ENCODE assay signal across 22 cellular contexts in the genomic region with DNA sequence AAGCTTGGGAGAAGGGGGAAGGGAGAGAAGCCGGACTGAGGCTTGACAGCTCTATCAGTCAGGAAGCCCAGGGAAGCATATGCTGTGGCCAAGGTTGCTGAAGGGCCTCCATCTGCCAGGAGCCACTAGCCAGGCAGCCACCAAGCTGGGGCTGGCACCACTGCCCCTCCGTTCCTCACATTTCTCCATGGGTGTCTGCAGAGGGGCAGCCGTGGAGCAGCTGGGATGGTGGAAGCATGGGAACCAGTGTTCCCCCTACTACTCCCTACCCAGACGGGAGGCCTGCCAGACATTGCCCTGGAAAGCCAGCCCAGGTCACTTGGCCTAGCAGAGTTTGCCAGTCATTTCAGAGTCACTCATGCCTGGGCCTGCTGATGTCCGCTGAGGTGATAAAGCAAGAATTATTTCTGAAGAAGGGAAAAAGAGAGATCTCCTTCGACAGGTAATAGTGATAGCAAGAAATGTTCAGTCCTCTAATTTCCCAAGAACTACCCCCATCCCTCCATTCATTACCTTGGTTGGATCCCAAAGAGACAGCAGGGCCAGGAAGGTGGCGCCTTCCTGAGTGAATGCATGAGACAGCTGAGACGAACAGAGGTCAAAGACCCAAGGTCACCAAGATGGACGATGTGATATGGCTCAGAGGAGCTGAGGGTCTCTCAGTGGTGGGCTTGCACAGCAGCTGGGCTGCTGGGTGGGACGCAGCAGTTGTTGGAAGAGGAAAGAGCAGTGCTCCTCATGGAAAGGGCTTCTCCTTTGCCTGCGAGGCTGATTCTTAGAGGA. TPM values are rescaled to one million over a fixed set of nuclear protein-coding genes. Genes with fewer than 3 reads are reported as not detected.
DNase-seq lines count a peak whose midpoint lies in the region; ATAC-seq, FAIRE-seq and TF ChIP-seq lines count a peak whose summit lies in the region.
"Had no signal": no experiment of that assay in that cellular context is flagged by ENCODE, and none has a peak within 500 bp of the region (broad histone marks: within the 10 kb centered on the region; RNA-seq: fewer than 3 reads in every experiment).

No MANE protein-coding gene starts in this region.

- CTCF ChIA-PET in activated CD8-positive, alpha-beta T cell treated with anti-CD3 and anti-CD28 coated beads, Interleukin-2, amount 10 ng/mL, durations not matched to agents 7 days and 5 days (lab: Charles Lee) = interaction anchor here (1.5 to 1.7 kb wide), 2 partner anchors 15 to 75 kb away, joined by 4 to 6 read pairs; no protein-coding TSS in a partner anchor
- CTCF ChIA-PET in activated CD8-positive, alpha-beta T cell treated with anti-CD3 and anti-CD28 coated beads for 36 hours (lab: Charles Lee) = interaction anchor here (1.4 kb wide), 1 partner anchor 9 kb away, joined by 3 read pairs; no protein-coding TSS in a partner anchor
- CTCF ChIA-PET in CD8-positive, alpha-beta T cell (lab: Charles Lee) = interaction anchor here (0.6 to 2.8 kb wide), 4 partner anchors 11 to 446 kb away, joined by 3 to 11 read pairs (median 8); no protein-coding TSS in a partner anchor
- CTCF ChIA-PET in naive thymus-derived CD4-positive, alpha-beta T cell (lab: Charles Lee) = interaction anchor here (1.1 to 2.4 kb wide), 2 partner anchors 12 to 18 kb away, joined by 6 to 22 read pairs; no protein-coding TSS in a partner anchor
- CTCF ChIA-PET in HEK293T (lab: Yijun Ruan, JAX) (no interaction called here), PC-9 (lab: Charles Lee) (no interaction called here)

- H3K79me2 ChIP-seq in PC-9 (ENCODE audit: low read depth) = no peaks in the 10 kb centered on the region

- BruUV-seq in PC-9 (replicated peaks; lab: Mats Ljungman, UMichigan) = no TSS peak

- H3K27me3 ChIP-seq in CD8-positive, alpha-beta T cell (ENCODE audit: insufficient read depth, low read length) = no peaks in the 10 kb centered on the region
- H3K27me3 ChIP-seq in naive thymus-derived CD4-positive, alpha-beta T cell (ENCODE audit: control insufficient read depth in 2 of 2, insufficient read depth in 2 of 2, low read length in 2 of 2) = no peaks in the 10 kb centered on the region
- no peaks in the 10 kb centered on the region for H3K27me3 ChIP-seq in PC-9 (ENCODE audit: insufficient read depth, low read depth)

- no peak overlapping the region for H3K4me3 ChIP-seq in CD8-positive, alpha-beta T cell (ENCODE audit: low read depth, low read length)
- H3K4me3 ChIP-seq in naive thymus-derived CD4-positive, alpha-beta T cell (ENCODE audit: low read length) = no peak overlapping the region
- H3K4me3 ChIP-seq in PC-9 = no peak overlapping the region

- no peak for FAIRE-seq in frontal cortex (lab: Jason Lieb, UNC)
- FAIRE-seq: HepG2, small intestine had no signal

- no peaks in the 10 kb centered on the region; the same call in 1 of the 2 replicates for H4K20me1 ChIP-seq in PC-9 (ENCODE audit: insufficient read depth)

- H3K4me3 Mint-ChIP-seq in activated CD8-positive, alpha-beta T cell treated with anti-CD3 and anti-CD28 coated beads, Interleukin-2, amount 10 ng/mL, durations not matched to agents 7 days and 5 days = no peak overlapping the region
- H3K4me3 Mint-ChIP-seq in activated CD8-positive, alpha-beta T cell treated with anti-CD3 and anti-CD28 coated beads for 36 hours = no peak overlapping the region
- H3K4me3 Mint-ChIP-seq in CD8-positive, alpha-beta T cell = no peak overlapping the region
- H3K4me3 Mint-ChIP-seq in activated naive CD8-positive, alpha-beta T cell treated with anti-CD3 and anti-CD28 coated beads, Interleukin-2, amount 50 U/mL, for 24 hours = no peak overlapping the region
- H3K4me3 Mint-ChIP-seq in naive thymus-derived CD4-positive, alpha-beta T cell = peak overlapping the region in 9 of 10 donors; percentile 14 to 85 (median 79)
- H3K4me3 Mint-ChIP-seq: activated CD4-positive, alpha-beta memory T cell treated with anti-CD3 and anti-CD28 coated beads, Interleukin-2, amount 10 ng/mL, durations not matched to agents 7 days and 5 days had no signal

- H3K36me3 ChIP-seq in CD8-positive, alpha-beta T cell (ENCODE audit: insufficient read depth, low read length) = peaks cover 4% of the 10 kb centered on the region
- H3K36me3 ChIP-seq in naive thymus-derived CD4-positive, alpha-beta T cell (ENCODE audit: control insufficient read depth in 2 of 3, insufficient read depth in 3 of 3, low read length in 3 of 3) = no peaks in the 10 kb centered on the region
- no peaks in the 10 kb centered on the region for H3K36me3 ChIP-seq in PC-9 (ENCODE audit: low read depth)

- peaks cover 72% of the 10 kb centered on the region for H3K4me1 ChIP-seq in CD8-positive, alpha-beta T cell (ENCODE audit: insufficient read depth, low read length)
- peaks cover 0 to 62% of the 10 kb centered on the region in 2 donors for H3K4me1 ChIP-seq in naive thymus-derived CD4-positive, alpha-beta T cell (ENCODE audit: control insufficient read depth in 2 of 2, insufficient read depth in 2 of 2, low read length in 2 of 2)
- no peaks in the 10 kb centered on the region for H3K4me1 ChIP-seq in PC-9 (replicated peaks; ENCODE audit: insufficient read depth)

- peaks cover 44% of the 10 kb centered on the region for H3K4me1 Mint-ChIP-seq in activated CD8-positive, alpha-beta T cell treated with anti-CD3 and anti-CD28 coated beads, Interleukin-2, amount 10 ng/mL, durations not matched to agents 7 days and 5 days (ENCODE audit: low read depth)
- H3K4me1 Mint-ChIP-seq in activated CD8-positive, alpha-beta T cell treated with anti-CD3 and anti-CD28 coated beads for 36 hours (ENCODE audit: low read depth) = peaks cover 61% of the 10 kb centered on the region
- H3K4me1 Mint-ChIP-seq in CD8-positive, alpha-beta T cell (ENCODE audit: low read depth) = peaks cover 81% of the 10 kb centered on the region
- peaks cover 57% of the 10 kb centered on the region for H3K4me1 Mint-ChIP-seq in activated naive CD8-positive, alpha-beta T cell treated with anti-CD3 and anti-CD28 coated beads, Interleukin-2, amount 50 U/mL, for 24 hours
- H3K4me1 Mint-ChIP-seq in naive thymus-derived CD4-positive, alpha-beta T cell = peaks cover 27 to 94% (median 83%) of the 10 kb centered on the region in 7 donors

- no peak for ATAC-seq in activated CD8-positive, alpha-beta T cell treated with anti-CD3 and anti-CD28 coated beads, Interleukin-2, amount 10 ng/mL, durations not matched to agents 7 days and 5 days
- ATAC-seq in activated CD8-positive, alpha-beta T cell treated with anti-CD3 and anti-CD28 coated beads for 36 hours = no peak
- no peak for ATAC-seq in CD8-positive, alpha-beta T cell
- no peak for ATAC-seq in activated naive CD8-positive, alpha-beta T cell treated with anti-CD3 and anti-CD28 coated beads, Interleukin-2, amount 50 U/mL, for 24 hours
- ATAC-seq in naive thymus-derived CD4-positive, alpha-beta T cell = no peak
- ATAC-seq: HepG2 had no signal

- H2AFZ ChIP-seq in PC-9 = no peak overlapping the region

- DNase-seq in activated CD8-positive, alpha-beta T cell treated with anti-CD3 and anti-CD28 coated beads, Interleukin-2, amount 10 ng/mL, durations not matched to agents 7 days and 5 days = no peak
- no peak for DNase-seq in activated CD8-positive, alpha-beta T cell treated with anti-CD3 and anti-CD28 coated beads for 36 hours
- DNase-seq in CD8-positive, alpha-beta T cell = no peak
- DNase-seq in activated naive CD8-positive, alpha-beta T cell treated with anti-CD3 and anti-CD28 coated beads, Interleukin-2, amount 50 U/mL, for 24 hours = no peak
- DNase-seq in naive thymus-derived CD4-positive, alpha-beta T cell = no peak
- DNase-seq in frontal cortex (ENCODE audit: low spot score in 2 of 2) (no peak), HEK293T (ENCODE audit: extremely low spot score) (no peak), PC-9 (no peak)
- DNase-seq: activated CD4-positive, alpha-beta memory T cell treated with anti-CD3 and anti-CD28 coated beads, Interleukin-2, amount 10 ng/mL, durations not matched to agents 7 days and 5 days; effector memory CD4-positive, alpha-beta T cell; erythroblast; mesendoderm; NCI-H1092; NCI-H187 treated with DMSO at 0.1 percent for 48 hours; NCI-H526 treated with DMSO at 0.1 percent for 48 hours; occipital lobe; SK-N-SH; small intestine; stimulated activated CD4-positive, alpha-beta T cell treated with anti-CD3 and anti-CD28 coated beads, Interleukin-1b, Interleukin-23, amount 100 ng/mL, for 48 hours; T-helper 9 cell had no signal

- no peaks in the 10 kb centered on the region for H3K9me3 Mint-ChIP-seq in activated CD8-positive, alpha-beta T cell treated with anti-CD3 and anti-CD28 coated beads, Interleukin-2, amount 10 ng/mL, durations not matched to agents 7 days and 5 days (ENCODE audit: insufficient read depth)
- no peaks in the 10 kb centered on the region for H3K9me3 Mint-ChIP-seq in activated CD8-positive, alpha-beta T cell treated with anti-CD3 and anti-CD28 coated beads for 36 hours
- no peaks in the 10 kb centered on the region for H3K9me3 Mint-ChIP-seq in CD8-positive, alpha-beta T cell
- no peaks in the 10 kb centered on the region for H3K9me3 Mint-ChIP-seq in activated naive CD8-positive, alpha-beta T cell treated with anti-CD3 and anti-CD28 coated beads, Interleukin-2, amount 50 U/mL, for 24 hours
- H3K9me3 Mint-ChIP-seq in naive thymus-derived CD4-positive, alpha-beta T cell = peaks cover 0 to 2% (median 0%) of the 10 kb centered on the region in 11 donors
- H3K9me3 Mint-ChIP-seq: activated CD4-positive, alpha-beta memory T cell treated with anti-CD3 and anti-CD28 coated beads, Interleukin-2, amount 10 ng/mL, durations not matched to agents 7 days and 5 days; activated naive CD4-positive, alpha-beta T cell treated with anti-CD3 and anti-CD28 coated beads, Interleukin-2, amount 50 U/mL, for 24 hours had no signal

- H3F3A ChIP-seq in PC-9 (ENCODE audit: insufficient read depth, low read depth) = no peaks in the 10 kb centered on the region

- peaks cover 11% of the 10 kb centered on the region for H3K36me3 Mint-ChIP-seq in activated CD8-positive, alpha-beta T cell treated with anti-CD3 and anti-CD28 coated beads, Interleukin-2, amount 10 ng/mL, durations not matched to agents 7 days and 5 days (ENCODE audit: low read depth)
- H3K36me3 Mint-ChIP-seq in activated CD8-positive, alpha-beta T cell treated with anti-CD3 and anti-CD28 coated beads for 36 hours (ENCODE audit: low read depth) = no peaks in the 10 kb centered on the region
- peaks cover 17% of the 10 kb centered on the region for H3K36me3 Mint-ChIP-seq in CD8-positive, alpha-beta T cell
- no peaks in the 10 kb centered on the region for H3K36me3 Mint-ChIP-seq in activated naive CD8-positive, alpha-beta T cell treated with anti-CD3 and anti-CD28 coated beads, Interleukin-2, amount 50 U/mL, for 24 hours (ENCODE audit: low read depth)
- H3K36me3 Mint-ChIP-seq in naive thymus-derived CD4-positive, alpha-beta T cell = peaks cover 3 to 26% (median 15%) of the 10 kb centered on the region in 5 donors

- no peaks in the 10 kb centered on the region for H3K9me2 ChIP-seq in PC-9 (ENCODE audit: insufficient read depth)
- H3K9me2 ChIP-seq: SK-N-SH had no signal

- no peak overlapping the region for H3K4me2 ChIP-seq in PC-9
- H3K4me2 ChIP-seq: SK-N-SH had no signal

- H3K27me3 Mint-ChIP-seq in activated CD8-positive, alpha-beta T cell treated with anti-CD3 and anti-CD28 coated beads, Interleukin-2, amount 10 ng/mL, durations not matched to agents 7 days and 5 days (ENCODE audit: low read depth) = no peaks in the 10 kb centered on the region
- H3K27me3 Mint-ChIP-seq in activated CD8-positive, alpha-beta T cell treated with anti-CD3 and anti-CD28 coated beads for 36 hours = no peaks in the 10 kb centered on the region
- no peaks in the 10 kb centered on the region for H3K27me3 Mint-ChIP-seq in CD8-positive, alpha-beta T cell (ENCODE audit: low read depth)
- no peaks in the 10 kb centered on the region for H3K27me3 Mint-ChIP-seq in activated naive CD8-positive, alpha-beta T cell treated with anti-CD3 and anti-CD28 coated beads, Interleukin-2, amount 50 U/mL, for 24 hours
- H3K27me3 Mint-ChIP-seq in naive thymus-derived CD4-positive, alpha-beta T cell = no peaks in the 10 kb centered on the region
- H3K27me3 Mint-ChIP-seq: activated CD4-positive, alpha-beta memory T cell treated with anti-CD3 and anti-CD28 coated beads, Interleukin-2, amount 10 ng/mL, durations not matched to agents 7 days and 5 days; activated naive CD4-positive, alpha-beta T cell treated with anti-CD3 and anti-CD28 coated beads, Interleukin-2, amount 50 U/mL, for 24 hours had no signal

- POLR2A ChIA-PET in activated CD8-positive, alpha-beta T cell treated with anti-CD3 and anti-CD28 coated beads, Interleukin-2, amount 10 ng/mL, durations not matched to agents 7 days and 5 days (lab: Charles Lee) = interaction anchor here (0.6 kb wide), 1 partner anchor 150 kb away, joined by 3 read pairs; no protein-coding TSS in a partner anchor
- POLR2A ChIA-PET in activated CD8-positive, alpha-beta T cell treated with anti-CD3 and anti-CD28 coated beads for 36 hours (lab: Charles Lee) = interaction anchor here (0.7 to 1.2 kb wide), 3 partner anchors 11 to 39 kb away, joined by 3 read pairs; no protein-coding TSS in a partner anchor
- POLR2A ChIA-PET in CD8-positive, alpha-beta T cell (lab: Charles Lee) = interaction anchor here (0.8 to 2.1 kb wide), 3 partner anchors 13 to 33 kb away, joined by 4 to 10 read pairs (median 8); partner anchors contain the start of gene SNPH
- POLR2A ChIA-PET in naive thymus-derived CD4-positive, alpha-beta T cell (lab: Charles Lee) = interaction anchor here (1.5 to 2.8 kb wide), 6 partner anchors 10 to 73 kb away, joined by 5 to 27 read pairs (median 9); partner anchors contain the start of genes RAD21L1 and SNPH
- POLR2A ChIA-PET in HEK293T (lab: Yijun Ruan, JAX) = no interaction called here
- POLR2A ChIA-PET in PC-9 (lab: Charles Lee; ENCODE audit: unreplicated experiment) = no interaction called here

- H3K27ac Mint-ChIP-seq in activated CD8-positive, alpha-beta T cell treated with anti-CD3 and anti-CD28 coated beads, Interleukin-2, amount 10 ng/mL, durations not matched to agents 7 days and 5 days = peak overlapping the region; percentile 88
- no peak overlapping the region for H3K27ac Mint-ChIP-seq in activated CD8-positive, alpha-beta T cell treated with anti-CD3 and anti-CD28 coated beads for 36 hours
- H3K27ac Mint-ChIP-seq in CD8-positive, alpha-beta T cell = peak overlapping the region; percentile 92
- peak overlapping the region; percentile 48 for H3K27ac Mint-ChIP-seq in activated naive CD8-positive, alpha-beta T cell treated with anti-CD3 and anti-CD28 coated beads, Interleukin-2, amount 50 U/mL, for 24 hours
- H3K27ac Mint-ChIP-seq in naive thymus-derived CD4-positive, alpha-beta T cell = peak overlapping the region; percentile 87 to 99 (median 94)

- H3K9me3 ChIP-seq in CD8-positive, alpha-beta T cell (ENCODE audit: low read length) = no peaks in the 10 kb centered on the region
- H3K9me3 ChIP-seq in naive thymus-derived CD4-positive, alpha-beta T cell (ENCODE audit: control insufficient read depth in 2 of 3, low read length in 3 of 3) = no peaks in the 10 kb centered on the region
- no peaks in the 10 kb centered on the region for H3K9me3 ChIP-seq in PC-9 (ENCODE audit: insufficient read depth, low read depth)
- H3K9me3 ChIP-seq: SK-N-SH had no signal

- intact Hi-C loops in activated CD8-positive, alpha-beta T cell treated with anti-CD3 and anti-CD28 coated beads for 36 hours (cut with micrococcal nuclease) = no loop called here
- intact Hi-C loops in CD8-positive, alpha-beta T cell (cut with DNase I, micrococcal nuclease) = loop anchor here in 1 of 2 experiments (2.0 kb wide), 1 partner anchor 13 kb away; no protein-coding TSS in a partner anchor
- intact Hi-C loops in naive thymus-derived CD4-positive, alpha-beta T cell (cut with micrococcal nuclease) = loop anchor here in 1 of 2 donors (2.0 kb wide), 1 partner anchor 21 kb away; the partner anchor contains the start of gene SNPH
- intact Hi-C loops in PC-9 (cut with micrococcal nuclease; ENCODE audit: unreplicated experiment) = no loop called here

- TF ChIP-seq CTCF in activated CD8-positive, alpha-beta T cell treated with anti-CD3 and anti-CD28 coated beads for 36 hours (IDR thresholded peaks at IDR 0.05) = no peak
- no peak for TF ChIP-seq CTCF in CD8-positive, alpha-beta T cell (IDR thresholded peaks at IDR 0.05)
- no peak for TF ChIP-seq CTCF in PC-9 (conservative IDR thresholded peaks at IDR 0.05)

- H3K27ac ChIP-seq in CD8-positive, alpha-beta T cell (ENCODE audit: low read depth, low read length) = no peak overlapping the region
- peak overlapping the region; percentile 68 for H3K27ac ChIP-seq in naive thymus-derived CD4-positive, alpha-beta T cell (ENCODE audit: low read depth, low read length)
- no peak overlapping the region for H3K27ac ChIP-seq in PC-9

RNA-seq across cellular contexts. Expression of gene SNPH, which starts 21.9 kb away (rescaled TPM):
- 1 to 10 TPM; 6.5 to 7.6 TPM for total RNA-seq in activated CD8-positive, alpha-beta T cell treated with anti-CD3 and anti-CD28 coated beads, Interleukin-2, amount 10 ng/mL, durations not matched to agents 7 days and 5 days
- total RNA-seq in activated CD8-positive, alpha-beta T cell treated with anti-CD3 and anti-CD28 coated beads for 36 hours = 1 to 10 TPM; 3.7 to 4.1 TPM
- total RNA-seq in CD8-positive, alpha-beta T cell = 10 to 100 TPM; 13.6 to 14.4 TPM
- 10 to 100 TPM in 4 of 5 experiments, 1 to 10 TPM in 1; 7.3 to 43.4 (median 22.5) TPM for total RNA-seq in naive thymus-derived CD4-positive, alpha-beta T cell
- 10 to 100 TPM in 1 of 2 donors, 1 to 10 TPM in 1; 6.0 to 16.7 TPM for polyA plus RNA-seq in naive thymus-derived CD4-positive, alpha-beta T cell
- total RNA-seq in frontal cortex (21.6 TPM), PC-9 (2021) (3.4 and 4.0 TPM in 2 replicates)
- polyA plus RNA-seq: HepG2 had no signal

RNA-seq across cellular contexts. Expression of gene SDCBP2, which starts 41.0 kb away (rescaled TPM):
- 1 to 10 TPM; 1.9 to 2.0 TPM for total RNA-seq in activated CD8-positive, alpha-beta T cell treated with anti-CD3 and anti-CD28 coated beads, Interleukin-2, amount 10 ng/mL, durations not matched to agents 7 days and 5 days
- total RNA-seq in activated CD8-positive, alpha-beta T cell treated with anti-CD3 and anti-CD28 coated beads for 36 hours = 1 to 10 TPM; 3.0 to 3.7 TPM
- total RNA-seq in CD8-positive, alpha-beta T cell = 1 to 10 TPM; 1.2 TPM
- 1 to 10 TPM; 1.0 to 3.6 (median 1.4) TPM for total RNA-seq in naive thymus-derived CD4-positive, alpha-beta T cell
- 1 to 10 TPM; 1.3 to 1.9 TPM for polyA plus RNA-seq in naive thymus-derived CD4-positive, alpha-beta T cell
- total RNA-seq in frontal cortex (3.3 TPM), PC-9 (2021) (12.3 and 14.8 TPM in 2 replicates)

Comparison
In these comparisons a context has a peak if more than half of its experiments do, and no peak if none do; other contexts are left out.
1. H3K4me3 Mint-ChIP-seq: peak in naive thymus-derived CD4-positive, alpha-beta T cell (9 of 10); none in activated CD8-positive, alpha-beta T cell treated with anti-CD3 and anti-CD28 coated beads, Interleukin-2, amount 10 ng/mL, durations not matched to agents 7 days and 5 days (single experiment), activated CD8-positive, alpha-beta T cell treated with anti-CD3 and anti-CD28 coated beads for 36 hours (single experiment), CD8-positive, alpha-beta T cell (single experiment) and activated naive CD8-positive, alpha-beta T cell treated with anti-CD3 and anti-CD28 coated beads, Interleukin-2, amount 50 U/mL, for 24 hours (single experiment).
2. CTCF ChIA-PET loops: an anchor here in activated CD8-positive, alpha-beta T cell treated with anti-CD3 and anti-CD28 coated beads, Interleukin-2, amount 10 ng/mL, durations not matched to agents 7 days and 5 days (1.5 to 1.7 kb wide), activated CD8-positive, alpha-beta T cell treated with anti-CD3 and anti-CD28 coated beads for 36 hours (1.4 kb wide), CD8-positive, alpha-beta T cell (0.6 to 2.8 kb wide) and naive thymus-derived CD4-positive, alpha-beta T cell (1.1 to 2.4 kb wide); none called in HEK293T and PC-9.
3. POLR2A ChIA-PET loops: an anchor here in activated CD8-positive, alpha-beta T cell treated with anti-CD3 and anti-CD28 coated beads, Interleukin-2, amount 10 ng/mL, durations not matched to agents 7 days and 5 days (0.6 kb wide), activated CD8-positive, alpha-beta T cell treated with anti-CD3 and anti-CD28 coated beads for 36 hours (0.7 to 1.2 kb wide), CD8-positive, alpha-beta T cell (0.8 to 2.1 kb wide) and naive thymus-derived CD4-positive, alpha-beta T cell (1.5 to 2.8 kb wide); none called in HEK293T and PC-9.